Comparison of ENCODE assay signal across 1 cellular context in genomic region chr1:40921981-40922677, GRCh38.
A peak's percentile ranks its signal among the peaks of the same experiment; 100 is the strongest.
TF ChIP-seq lines count a peak whose summit lies in the region.

No MANE protein-coding gene starts in this region.

TF ChIP-seq in HepG2, 621 proteins besides CTCF, POLR2A, EP300 and RAD21 (continued from another document):
- TF ChIP-seq MXD1 (CRISPR knock-in tag; IDR thresholded peaks at IDR 0.05) (no peak), CHD4 (IDR thresholded peaks at IDR 0.05; ENCODE audit: borderline replicate concordance, low read length) (peak; percentile 85; the same call in 1 of the 2 replicates), TCF7 (IDR thresholded peaks at IDR 0.05; ENCODE audit: low read depth) (no peak), GABPA (IDR thresholded peaks at IDR 0.05; ENCODE audit: low read depth, low read length) (no peak), GABPA (CRISPR knock-in tag; IDR thresholded peaks at IDR 0.05; ENCODE audit: low read depth) (no peak), KLF9 (CRISPR knock-in tag; IDR thresholded peaks at IDR 0.05; ENCODE audit: low read depth) (no peak), ZNF460 (CRISPR knock-in tag; IDR thresholded peaks at IDR 0.05; ENCODE audit: borderline replicate concordance) (peak; percentile 63; the same call in 1 of the 2 replicates), ZNF513 (CRISPR knock-in tag; conservative IDR thresholded peaks at IDR 0.05) (no peak)
